8 cellular contexts compared by ENCODE assay signal in the genomic region with DNA sequence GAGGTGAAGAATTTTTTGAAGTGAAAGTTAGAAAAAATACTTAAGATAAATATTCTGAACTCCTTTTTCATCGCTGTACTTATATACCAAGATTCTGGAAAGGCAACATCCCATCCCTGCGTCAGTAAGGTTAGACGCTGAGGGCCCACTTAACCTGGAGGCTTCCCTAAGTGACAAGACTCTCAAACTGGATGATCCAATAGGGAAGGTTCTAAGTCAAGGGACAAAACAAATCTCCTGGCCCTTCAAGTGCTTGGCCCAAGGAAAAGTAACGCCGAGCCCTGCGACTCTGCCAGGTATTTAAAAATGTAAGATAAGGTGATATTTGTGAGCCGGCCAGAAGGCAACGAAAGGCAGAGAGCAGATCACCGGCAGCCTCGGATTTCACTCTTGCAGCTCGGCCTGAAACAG. TPM values are rescaled to one million over a fixed set of nuclear protein-coding genes. Genes with fewer than 3 reads are reported as not detected.
DNase-seq lines count a peak whose midpoint lies in the region; ATAC-seq, FAIRE-seq and TF ChIP-seq lines count a peak whose summit lies in the region.

No MANE protein-coding gene starts in this region.

- 0 out of 2 replicates have a peak, but pooled peaks cover 8% of the 10 kb centered on the region for H4K20me1 ChIP-seq in PC-3 (ENCODE audit: low read length)

- no peak for FAIRE-seq in pancreas (lab: Jason Lieb, UNC)

- POLR2A ChIA-PET in PC-3 (lab: Charles Lee; ENCODE audit: unreplicated experiment): no interaction called here

- H3K79me2 ChIP-seq in PC-3 (ENCODE audit: low read length): peaks cover 56% of the 10 kb centered on the region

- ATAC-seq in PC-3 (peak; percentile 2), pancreas (peak in 1 of 4 donors; percentile 3), HG03469 (IDR thresholded peaks at IDR 0.05; ENCODE audit: unreplicated experiment) (no peak)

- TF ChIP-seq CTCF in PC-3 (conservative IDR thresholded peaks at IDR 0.05; ENCODE audit: low read depth, low read length) (no peak), epithelial cell of proximal tubule (conservative IDR thresholded peaks at IDR 0.05; ENCODE audit: low read depth, low read length) (no peak), pancreas (IDR thresholded peaks at IDR 0.05) (no peak), GM10266 (IDR thresholded peaks at IDR 0.05; ENCODE audit: control insufficient read depth, insufficient read depth, low read depth, missing control alignments) (no peak)

- H3K9me3 ChIP-seq in PC-3 (ENCODE audit: low read length) (no peaks in the 10 kb centered on the region), pancreas (no peaks in the 10 kb centered on the region)

- peak overlapping the region; percentile 86 for H3K9ac ChIP-seq in PC-3 (ENCODE audit: low read length)

- peak; percentile 48 for DNase-seq in ELF-1 (ENCODE audit: low read depth, low spot score)
- no peak for DNase-seq in PC-3
- DNase-seq in epithelial cell of proximal tubule (ENCODE audit: low read depth): no peak
- DNase-seq in pancreas: no peak
- no peak for DNase-seq in GM10266 (ENCODE audit: extremely low spot score)
- no peak for DNase-seq in central memory CD4-positive, alpha-beta T cell
- no peak for DNase-seq in activated CD4-positive, alpha-beta T cell treated with anti-CD3 and anti-CD28 coated beads for 1 hour

- 10 to 15% methylated on average over 11 of the region's 11 CpGs for WGBS in pancreas, 2 donors

- CTCF ChIA-PET in PC-3 (lab: Charles Lee): interaction anchor here (1.8 kb wide), 1 partner anchor 91 kb away, joined by 6 read pairs; no protein-coding TSS in a partner anchor

- no peaks in the 10 kb centered on the region for H3K36me3 ChIP-seq in PC-3 (ENCODE audit: low read depth, low read length)
- no peaks in the 10 kb centered on the region for H3K36me3 ChIP-seq in pancreas

- H2AFZ ChIP-seq in PC-3 (ENCODE audit: low read length): peak overlapping the region; percentile 72

- H3K4me2 ChIP-seq in PC-3 (ENCODE audit: low read length): peak overlapping the region; percentile 95

- BruUV-seq in PC-3 (replicated peaks; lab: Mats Ljungman, UMichigan): TSS peak; percentile 36

- H3K27ac ChIP-seq in PC-3 (ENCODE audit: low read length): peak overlapping the region; percentile 53
- H3K27ac ChIP-seq in pancreas: peak overlapping the region; percentile 81 to 95 (median 91)

- H3K4me1 ChIP-seq in PC-3 (ENCODE audit: insufficient read depth, low read length) (peaks cover 36% of the 10 kb centered on the region), pancreas (peaks cover 10 to 28% (median 14%) of the 10 kb centered on the region in 3 donors)

- intact Hi-C loops in PC-3 (cut with micrococcal nuclease): loop anchor here (1.0 to 5.0 kb wide), 4 partner anchors 35 to 109 kb away; no protein-coding TSS in a partner anchor
- intact Hi-C loops in pancreas (cut with DNase I): loop anchor here in 1 of 3 donors (10.0 kb wide), 1 partner anchor 111 kb away; no protein-coding TSS in a partner anchor

- no peaks in the 10 kb centered on the region for H3F3A ChIP-seq in PC-3 (ENCODE audit: low read length, unreplicated experiment)

- H3K27me3 ChIP-seq in PC-3 (ENCODE audit: low read length): no peaks in the 10 kb centered on the region
- H3K27me3 ChIP-seq in pancreas: no peaks in the 10 kb centered on the region

- H3K9me2 ChIP-seq in PC-3 (replicated peaks; ENCODE audit: low read length): no peaks in the 10 kb centered on the region

- H3K4me3 ChIP-seq in PC-3 (ENCODE audit: low read length): peak overlapping the region; percentile 98
- peak overlapping the region; percentile 87 for H3K4me3 ChIP-seq in epithelial cell of proximal tubule (ENCODE audit: low read depth, low read length)
- peak overlapping the region; percentile 69 to 93 (median 90) for H3K4me3 ChIP-seq in pancreas

RNA-seq across cellular contexts. Expression of gene STK39, which starts 1.3 kb away (rescaled TPM):
- total RNA-seq in PC-3 (2014; rRNA removed): 17.9 and 20.8 TPM in 2 replicates
- 32.3 and 46.0 TPM in 2 replicates for total RNA-seq in epithelial cell of proximal tubule
- total RNA-seq in pancreas: 10 to 100 TPM; 14.3 to 23.1 (median 17.0) TPM
- polyA plus RNA-seq in pancreas: 10 to 100 TPM in 1 of 2 donors, 1 to 10 TPM in 1; 9.5 to 11.7 TPM
